In the genomic region with DNA sequence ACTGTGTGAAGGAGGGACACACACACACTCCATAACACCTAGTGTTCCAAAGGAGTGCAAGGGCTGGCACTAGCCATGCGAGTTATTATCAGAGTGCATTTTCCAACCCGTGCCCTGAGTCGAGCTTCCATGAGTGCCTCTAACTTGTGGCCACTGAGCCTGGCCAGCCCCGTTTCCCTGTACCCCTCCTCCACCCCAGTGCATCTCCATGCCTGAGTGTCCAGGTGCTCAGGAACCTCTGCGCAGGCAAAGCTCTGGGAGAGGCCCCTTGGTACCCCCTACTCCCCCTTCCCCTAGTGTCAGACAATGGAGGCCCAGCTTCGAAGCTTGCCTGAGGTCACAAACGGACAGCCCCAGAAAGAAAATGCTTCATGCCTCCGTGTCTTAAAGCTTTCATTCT, we compare ENCODE assay signal across 31 cellular contexts. TPM values are rescaled to one million over a fixed set of nuclear protein-coding genes. Genes with fewer than 3 reads are reported as not detected.
DNase-seq lines count a peak whose midpoint lies in the region; ATAC-seq and TF ChIP-seq lines count a peak whose summit lies in the region.
"Had no signal": no experiment of that assay in that cellular context is flagged by ENCODE, and none has a peak within 500 bp of the region (broad histone marks: within the 10 kb centered on the region; RNA-seq: fewer than 3 reads in every experiment).

No MANE protein-coding gene starts in this region.

- peak overlapping the region; percentile 19 for H2AFZ ChIP-seq in neuronal stem cell (ENCODE audit: low read length)
- H2AFZ ChIP-seq: hepatocyte, parathyroid adenoma had no signal

- H3K4me3 ChIP-seq in neuronal stem cell (ENCODE audit: low read length in 2 of 2) = peak overlapping the region in 1 of 2 donors; percentile 36
- H3K4me3 ChIP-seq: dorsolateral prefrontal cortex, gastroesophageal sphincter, GM12878, hepatocyte, lung, skin epidermis, upper lobe of right lung had no signal

- POLR2A ChIA-PET in RWPE1 (lab: Yijun Ruan, JAX; ENCODE audit: low non-redundant PET) = interaction anchor here (0.5 kb wide), 2 partner anchors 22 to 465 kb away, joined by 4 to 5 read pairs; no protein-coding TSS in a partner anchor

- no peak overlapping the region for H3K14ac ChIP-seq in neuronal stem cell (ENCODE audit: low read length)

- DNase-seq in CD14-positive monocyte (ENCODE audit: low spot score) (no peak), RWPE1 (ENCODE audit: low spot score) (no peak), neuronal stem cell (ENCODE audit: low spot score) (no peak), NCI-H2081 treated with DMSO at 0.1 percent for 48 hours (lab: John Stamatoyannopoulos, UW) (no peak), HCEC 1CT (no peak)
- DNase-seq: activated CD4-positive, alpha-beta memory T cell treated with anti-CD3 and anti-CD28 coated beads, Interleukin-2, amount 10 ng/mL, durations not matched to agents 7 days and 5 days; activated CD4-positive, alpha-beta T cell treated with anti-CD3 and anti-CD28 coated beads for 1 hour; activated CD8-positive, alpha-beta memory T cell treated with anti-CD3 and anti-CD28 coated beads, Interleukin-2, amount 50 U/mL, for 48 hours; activated naive CD4-positive, alpha-beta T cell treated with Interleukin-2 at 50 U/mL for 16 hours; CD8-positive, alpha-beta T cell; cerebellar nuclear complex; DMS 273 treated with DMSO at 0.1 percent for 48 hours; dorsolateral prefrontal cortex; NCI-H1092; NCI-H1694 treated with DMSO at 0.1 percent for 48 hours; NCI-H2171; NCI-H510A; stimulated activated naive CD4-positive, alpha-beta T cell; T-helper 2 cell; upper lobe of right lung had no signal

- H3K23ac ChIP-seq in neuronal stem cell (ENCODE audit: low read depth, low read length, poor library complexity) = no peak overlapping the region

- H3K4me1 Mint-ChIP-seq in CD14-positive monocyte = peaks cover 50% of the 10 kb centered on the region
- peaks cover 79% of the 10 kb centered on the region for H3K4me1 Mint-ChIP-seq in dendritic cell treated with granulocyte-macrophage colony-stimulating factor and Interleukin-4, amounts not matched to agents 40 ng/mL and 50 ng/mL, for 4 days (ENCODE audit: low read depth)

- no peak overlapping the region for H3K18ac ChIP-seq in neuronal stem cell (ENCODE audit: low read length)

- no peak overlapping the region for H3K4me2 ChIP-seq in neuronal stem cell (ENCODE audit: insufficient read depth, low read length, poor library complexity, severe bottlenecking)
- H3K4me2 ChIP-seq: hepatocyte had no signal

- ATAC-seq in HG02623 (IDR thresholded peaks at IDR 0.05; ENCODE audit: unreplicated experiment) (no peak), HG02852 (IDR thresholded peaks at IDR 0.05; ENCODE audit: unreplicated experiment) (no peak)
- ATAC-seq: CD8-positive, alpha-beta T cell; gastroesophageal sphincter; GM12878; Right ventricle myocardium inferior; upper lobe of right lung had no signal

- H3K36me3 ChIP-seq in neuronal stem cell (replicated peaks in 1 of 2; ENCODE audit: control insufficient read depth in 2 of 2, insufficient read depth in 2 of 2, low read length in 2 of 2) = no peaks in the 10 kb centered on the region
- H3K36me3 ChIP-seq: gastroesophageal sphincter, upper lobe of right lung had no signal

- peak overlapping the region; percentile 91 for H3K27ac ChIP-seq in RWPE1
- H3K27ac ChIP-seq in neuronal stem cell (replicated peaks; ENCODE audit: low read length) = no peak overlapping the region
- H3K27ac ChIP-seq: dorsolateral prefrontal cortex, parathyroid adenoma, upper lobe of right lung had no signal

- H3K9ac ChIP-seq in neuronal stem cell (ENCODE audit: low read depth, low read length, poor library complexity) = no peak overlapping the region
- H3K9ac ChIP-seq: parathyroid adenoma had no signal

- H2BK12ac ChIP-seq in neuronal stem cell (ENCODE audit: low read length) = no peak overlapping the region

- TF ChIP-seq CTCF in CD14-positive monocyte (IDR thresholded peaks at IDR 0.05) (no peak), RWPE1 (conservative IDR thresholded peaks at IDR 0.05; ENCODE audit: low read depth) (no peak)

- H4K91ac ChIP-seq in neuronal stem cell (ENCODE audit: low read depth, low read length, poor library complexity) = no peak overlapping the region

- peak overlapping the region in 5 of 7 donors; percentile 53 to 97 (median 95) for H3K27ac Mint-ChIP-seq in CD14-positive monocyte
- peak overlapping the region; percentile 27 for H3K27ac Mint-ChIP-seq in dendritic cell treated with granulocyte-macrophage colony-stimulating factor and Interleukin-4, amounts not matched to agents 40 ng/mL and 50 ng/mL, for 4 days
- H3K27ac Mint-ChIP-seq: activated CD4-positive, alpha-beta memory T cell treated with anti-CD3 and anti-CD28 coated beads, Interleukin-2, amount 10 ng/mL, durations not matched to agents 7 days and 5 days; activated T-helper 1 cell treated with anti-CD3 and anti-CD28 coated beads, Interleukin-12 subunit alpha, Interleukin-12 subunit beta, Interleukin-2, Interleukin-4 antibody, amounts not matched to agents 30 ng/mL and 10 ng/mL and 1 ng/mL, durations not matched to agents 14 hours and 24 hours and 36 hours; CD8-positive, alpha-beta T cell had no signal

- intact Hi-C loops in CD14-positive monocyte (cut with micrococcal nuclease) = loop anchor here in 1 of 2 donors (5.0 kb wide), 1 partner anchor 37 kb away; no protein-coding TSS in a partner anchor
- intact Hi-C loops in dendritic cell treated with granulocyte-macrophage colony-stimulating factor and Interleukin-4, amounts not matched to agents 40 ng/mL and 50 ng/mL, for 4 days (cut with micrococcal nuclease) = no loop called here

- no peak overlapping the region for H3K4me3 Mint-ChIP-seq in CD14-positive monocyte
- H3K4me3 Mint-ChIP-seq in dendritic cell treated with granulocyte-macrophage colony-stimulating factor and Interleukin-4, amounts not matched to agents 40 ng/mL and 50 ng/mL, for 4 days = no peak overlapping the region
- H3K4me3 Mint-ChIP-seq: activated CD4-positive, alpha-beta memory T cell treated with anti-CD3 and anti-CD28 coated beads, Interleukin-2, amount 10 ng/mL, durations not matched to agents 7 days and 5 days; activated T-helper 1 cell treated with anti-CD3 and anti-CD28 coated beads, Interleukin-12 subunit alpha, Interleukin-12 subunit beta, Interleukin-2, Interleukin-4 antibody, amounts not matched to agents 30 ng/mL and 10 ng/mL and 1 ng/mL, durations not matched to agents 14 hours and 24 hours and 36 hours; CD8-positive, alpha-beta T cell had no signal

- H2AK5ac ChIP-seq in neuronal stem cell (ENCODE audit: low read depth, low read length) = no peak overlapping the region

- no peaks in the 10 kb centered on the region for H3K9me3 Mint-ChIP-seq in CD14-positive monocyte
- H3K9me3 Mint-ChIP-seq in dendritic cell treated with granulocyte-macrophage colony-stimulating factor and Interleukin-4, amounts not matched to agents 40 ng/mL and 50 ng/mL, for 4 days = no peaks in the 10 kb centered on the region
- H3K9me3 Mint-ChIP-seq: activated CD4-positive, alpha-beta memory T cell treated with anti-CD3 and anti-CD28 coated beads, Interleukin-2, amount 10 ng/mL, durations not matched to agents 7 days and 5 days; activated T-helper 1 cell treated with anti-CD3 and anti-CD28 coated beads, Interleukin-12 subunit alpha, Interleukin-12 subunit beta, Interleukin-2, Interleukin-4 antibody, amounts not matched to agents 30 ng/mL and 10 ng/mL and 1 ng/mL, durations not matched to agents 14 hours and 24 hours and 36 hours; CD8-positive, alpha-beta T cell had no signal

- no peaks in the 10 kb centered on the region for H3K9me3 ChIP-seq in neuronal stem cell (replicated peaks in 1 of 2; ENCODE audit: control insufficient read depth in 2 of 2, insufficient read depth in 1 of 2, low read depth in 1 of 2, low read length in 2 of 2)
- H3K9me3 ChIP-seq: gastroesophageal sphincter, upper lobe of right lung had no signal

- no peak overlapping the region for H4K8ac ChIP-seq in neuronal stem cell (ENCODE audit: low read depth, low read length)

- no peak overlapping the region for H3K4ac ChIP-seq in neuronal stem cell (ENCODE audit: low read length)

- H3K4me1 ChIP-seq in neuronal stem cell (ENCODE audit: control insufficient read depth in 2 of 2, insufficient read depth in 1 of 2, low read depth in 1 of 2, low read length in 2 of 2) = peaks cover 29 to 45% of the 10 kb centered on the region in 2 donors
- H3K4me1 ChIP-seq: parathyroid adenoma had no signal

- no CpG with 5 or more reads among the region's 8 CpGs for WGBS in neuronal stem cell (ENCODE audit: extremely low coverage in 2 of 2, insufficient read length in 2 of 2, insufficient replicate concordance in 1 of 2), 2 donors

- no peaks in the 10 kb centered on the region for H3K79me1 ChIP-seq in neuronal stem cell (ENCODE audit: low read depth, low read length)

- CTCF ChIA-PET in RWPE1 (lab: Yijun Ruan, JAX) = interaction anchor here (1.0 to 1.5 kb wide), 2 partner anchors 225 to 310 kb away, joined by 3 to 7 read pairs; no protein-coding TSS in a partner anchor

- peaks cover 0 to 3% (median 3%) of the 10 kb centered on the region in 3 donors for H3K27me3 Mint-ChIP-seq in CD14-positive monocyte (ENCODE audit: low read depth in 3 of 3)
- H3K27me3 Mint-ChIP-seq in dendritic cell treated with granulocyte-macrophage colony-stimulating factor and Interleukin-4, amounts not matched to agents 40 ng/mL and 50 ng/mL, for 4 days = peaks cover 37% of the 10 kb centered on the region

- peak overlapping the region; percentile 7 for H2BK5ac ChIP-seq in neuronal stem cell (ENCODE audit: low read length)

- no peak overlapping the region for H2BK15ac ChIP-seq in neuronal stem cell (ENCODE audit: low read length)

- no peaks in the 10 kb centered on the region for H3K27me3 ChIP-seq in neuronal stem cell (ENCODE audit: control insufficient read depth in 3 of 3, insufficient read depth in 3 of 3, low read depth in 1 of 3, low read length in 3 of 3)
- H3K27me3 ChIP-seq: dorsolateral prefrontal cortex, gastroesophageal sphincter, hepatocyte, upper lobe of right lung had no signal

- no peak overlapping the region for H2BK120ac ChIP-seq in neuronal stem cell (ENCODE audit: low read depth, low read length)

- peaks cover 0 to 3% of the 10 kb centered on the region in 2 donors for H3K36me3 Mint-ChIP-seq in CD14-positive monocyte
- no peaks in the 10 kb centered on the region for H3K36me3 Mint-ChIP-seq in dendritic cell treated with granulocyte-macrophage colony-stimulating factor and Interleukin-4, amounts not matched to agents 40 ng/mL and 50 ng/mL, for 4 days (ENCODE audit: low read depth)
- H3K36me3 Mint-ChIP-seq: CD8-positive, alpha-beta T cell had no signal

RNA-seq across cellular contexts. Expression of a gene that starts 45.2 kb away (rescaled TPM):
- polyA plus RNA-seq in CD14-positive monocyte = under 1 TPM; 0.17 to 0.26 TPM
- polyA plus RNA-seq in neuronal stem cell (2013, experiment 1 of 2) = 29.1 TPM
- polyA plus RNA-seq in neuronal stem cell (2013, experiment 2 of 2) = 30.9 TPM
